In the genomic region with DNA sequence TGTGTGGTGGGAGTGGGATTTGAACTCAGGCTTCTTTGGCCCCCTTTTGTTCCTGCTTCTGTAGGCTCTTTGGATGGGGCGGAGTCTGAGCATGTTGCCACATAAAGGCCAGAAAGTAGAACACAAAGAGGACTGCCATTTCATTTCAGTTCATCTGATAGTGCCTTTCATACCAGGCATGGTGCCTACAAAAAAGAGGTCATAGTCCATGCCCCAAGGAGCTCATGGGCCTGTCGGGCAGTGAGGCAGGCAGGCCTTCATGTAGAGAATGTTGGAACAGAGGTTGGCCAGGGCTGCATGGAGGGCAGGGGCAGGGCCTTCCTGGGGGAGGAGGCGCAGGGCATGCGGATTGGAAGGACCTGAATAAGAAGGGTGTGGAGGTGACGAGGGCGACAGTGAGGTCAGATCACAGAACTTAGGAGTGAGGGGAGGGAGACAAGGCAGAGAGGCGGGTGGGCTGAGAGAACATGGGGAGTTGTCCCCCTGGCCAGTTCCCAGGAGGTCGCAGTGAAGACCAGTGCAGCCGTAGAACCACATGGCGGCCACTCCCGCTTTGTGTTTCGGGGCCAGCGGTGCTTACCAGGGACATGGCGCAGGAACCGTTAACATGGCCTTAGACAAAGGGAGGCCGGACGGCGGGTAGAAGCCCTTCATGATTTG, we compare ENCODE assay signal across 1 cellular context.
TF ChIP-seq lines count a peak whose summit lies in the region.

No MANE protein-coding gene starts in this region.

TF ChIP-seq in WTC11, 78 proteins besides CTCF, POLR2A, EP300 and RAD21 (continued from another document):
- TF ChIP-seq, protein P1, sequence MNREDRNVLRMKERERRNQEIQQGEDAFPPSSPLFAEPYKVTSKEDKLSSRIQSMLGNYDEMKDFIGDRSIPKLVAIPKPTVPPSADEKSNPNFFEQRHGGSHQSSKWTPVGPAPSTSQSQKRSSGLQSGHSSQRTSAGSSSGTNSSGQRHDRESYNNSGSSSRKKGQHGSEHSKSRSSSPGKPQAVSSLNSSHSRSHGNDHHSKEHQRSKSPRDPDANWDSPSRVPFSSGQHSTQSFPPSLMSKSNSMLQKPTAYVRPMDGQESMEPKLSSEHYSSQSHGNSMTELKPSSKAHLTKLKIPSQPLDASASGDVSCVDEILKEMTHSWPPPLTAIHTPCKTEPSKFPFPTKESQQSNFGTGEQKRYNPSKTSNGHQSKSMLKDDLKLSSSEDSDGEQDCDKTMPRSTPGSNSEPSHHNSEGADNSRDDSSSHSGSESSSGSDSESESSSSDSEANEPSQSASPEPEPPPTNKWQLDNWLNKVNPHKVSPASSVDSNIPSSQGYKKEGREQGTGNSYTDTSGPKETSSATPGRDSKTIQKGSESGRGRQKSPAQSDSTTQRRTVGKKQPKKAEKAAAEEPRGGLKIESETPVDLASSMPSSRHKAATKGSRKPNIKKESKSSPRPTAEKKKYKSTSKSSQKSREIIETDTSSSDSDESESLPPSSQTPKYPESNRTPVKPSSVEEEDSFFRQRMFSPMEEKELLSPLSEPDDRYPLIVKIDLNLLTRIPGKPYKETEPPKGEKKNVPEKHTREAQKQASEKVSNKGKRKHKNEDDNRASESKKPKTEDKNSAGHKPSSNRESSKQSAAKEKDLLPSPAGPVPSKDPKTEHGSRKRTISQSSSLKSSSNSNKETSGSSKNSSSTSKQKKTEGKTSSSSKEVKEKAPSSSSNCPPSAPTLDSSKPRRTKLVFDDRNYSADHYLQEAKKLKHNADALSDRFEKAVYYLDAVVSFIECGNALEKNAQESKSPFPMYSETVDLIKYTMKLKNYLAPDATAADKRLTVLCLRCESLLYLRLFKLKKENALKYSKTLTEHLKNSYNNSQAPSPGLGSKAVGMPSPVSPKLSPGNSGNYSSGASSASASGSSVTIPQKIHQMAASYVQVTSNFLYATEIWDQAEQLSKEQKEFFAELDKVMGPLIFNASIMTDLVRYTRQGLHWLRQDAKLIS (CRISPR knock-in tag; IDR thresholded peaks at IDR 0.05; ENCODE audit: borderline replicate concordance): no peak
- TF ChIP-seq ZNF317 (CRISPR knock-in tag; IDR thresholded peaks at IDR 0.05; ENCODE audit: borderline replicate concordance, low read depth) (no peak), ELF4 (CRISPR knock-in tag; IDR thresholded peaks at IDR 0.05; ENCODE audit: low read depth) (no peak), FOXJ3 (CRISPR knock-in tag; IDR thresholded peaks at IDR 0.05; ENCODE audit: borderline replicate concordance) (no peak), KAT7 (CRISPR knock-in tag; IDR thresholded peaks at IDR 0.05; ENCODE audit: borderline replicate concordance) (no peak), ZNF263 (CRISPR knock-in tag; IDR thresholded peaks at IDR 0.05; ENCODE audit: low read depth) (no peak), MXD4 (CRISPR knock-in tag; IDR thresholded peaks at IDR 0.05; ENCODE audit: borderline replicate concordance) (no peak), CBFB (CRISPR knock-in tag; IDR thresholded peaks at IDR 0.05; ENCODE audit: low read depth) (no peak), TCF7 (CRISPR knock-in tag; IDR thresholded peaks at IDR 0.05; ENCODE audit: low read depth) (no peak), PRRX2 (CRISPR knock-in tag; IDR thresholded peaks at IDR 0.05) (no peak), HMGA2 (CRISPR knock-in tag; IDR thresholded peaks at IDR 0.05) (no peak), ATF1 (CRISPR knock-in tag; IDR thresholded peaks at IDR 0.05) (no peak), NR1H2 (CRISPR knock-in tag; IDR thresholded peaks at IDR 0.05) (no peak), ZNF232 (CRISPR knock-in tag; IDR thresholded peaks at IDR 0.05) (no peak)
- TF ChIP-seq, protein P2, sequence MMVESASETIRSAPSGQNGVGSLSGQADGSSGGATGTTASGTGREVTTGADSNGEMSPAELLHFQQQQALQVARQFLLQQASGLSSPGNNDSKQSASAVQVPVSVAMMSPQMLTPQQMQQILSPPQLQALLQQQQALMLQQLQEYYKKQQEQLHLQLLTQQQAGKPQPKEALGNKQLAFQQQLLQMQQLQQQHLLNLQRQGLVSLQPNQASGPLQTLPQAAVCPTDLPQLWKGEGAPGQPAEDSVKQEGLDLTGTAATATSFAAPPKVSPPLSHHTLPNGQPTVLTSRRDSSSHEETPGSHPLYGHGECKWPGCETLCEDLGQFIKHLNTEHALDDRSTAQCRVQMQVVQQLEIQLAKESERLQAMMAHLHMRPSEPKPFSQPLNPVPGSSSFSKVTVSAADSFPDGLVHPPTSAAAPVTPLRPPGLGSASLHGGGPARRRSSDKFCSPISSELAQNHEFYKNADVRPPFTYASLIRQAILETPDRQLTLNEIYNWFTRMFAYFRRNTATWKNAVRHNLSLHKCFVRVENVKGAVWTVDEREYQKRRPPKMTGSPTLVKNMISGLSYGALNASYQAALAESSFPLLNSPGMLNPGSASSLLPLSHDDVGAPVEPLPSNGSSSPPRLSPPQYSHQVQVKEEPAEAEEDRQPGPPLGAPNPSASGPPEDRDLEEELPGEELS (CRISPR knock-in tag; IDR thresholded peaks at IDR 0.05): no peak
- TF ChIP-seq, protein P3, sequence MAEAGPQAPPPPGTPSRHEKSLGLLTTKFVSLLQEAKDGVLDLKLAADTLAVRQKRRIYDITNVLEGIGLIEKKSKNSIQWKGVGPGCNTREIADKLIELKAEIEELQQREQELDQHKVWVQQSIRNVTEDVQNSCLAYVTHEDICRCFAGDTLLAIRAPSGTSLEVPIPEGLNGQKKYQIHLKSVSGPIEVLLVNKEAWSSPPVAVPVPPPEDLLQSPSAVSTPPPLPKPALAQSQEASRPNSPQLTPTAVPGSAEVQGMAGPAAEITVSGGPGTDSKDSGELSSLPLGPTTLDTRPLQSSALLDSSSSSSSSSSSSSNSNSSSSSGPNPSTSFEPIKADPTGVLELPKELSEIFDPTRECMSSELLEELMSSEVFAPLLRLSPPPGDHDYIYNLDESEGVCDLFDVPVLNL (CRISPR knock-in tag; IDR thresholded peaks at IDR 0.05; ENCODE audit: borderline replicate concordance, low read depth): no peak
- TF ChIP-seq, protein P4, sequence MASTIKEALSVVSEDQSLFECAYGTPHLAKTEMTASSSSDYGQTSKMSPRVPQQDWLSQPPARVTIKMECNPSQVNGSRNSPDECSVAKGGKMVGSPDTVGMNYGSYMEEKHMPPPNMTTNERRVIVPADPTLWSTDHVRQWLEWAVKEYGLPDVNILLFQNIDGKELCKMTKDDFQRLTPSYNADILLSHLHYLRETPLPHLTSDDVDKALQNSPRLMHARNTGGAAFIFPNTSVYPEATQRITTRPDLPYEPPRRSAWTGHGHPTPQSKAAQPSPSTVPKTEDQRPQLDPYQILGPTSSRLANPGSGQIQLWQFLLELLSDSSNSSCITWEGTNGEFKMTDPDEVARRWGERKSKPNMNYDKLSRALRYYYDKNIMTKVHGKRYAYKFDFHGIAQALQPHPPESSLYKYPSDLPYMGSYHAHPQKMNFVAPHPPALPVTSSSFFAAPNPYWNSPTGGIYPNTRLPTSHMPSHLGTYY (CRISPR knock-in tag; IDR thresholded peaks at IDR 0.05): no peak
- TF ChIP-seq, protein P5, sequence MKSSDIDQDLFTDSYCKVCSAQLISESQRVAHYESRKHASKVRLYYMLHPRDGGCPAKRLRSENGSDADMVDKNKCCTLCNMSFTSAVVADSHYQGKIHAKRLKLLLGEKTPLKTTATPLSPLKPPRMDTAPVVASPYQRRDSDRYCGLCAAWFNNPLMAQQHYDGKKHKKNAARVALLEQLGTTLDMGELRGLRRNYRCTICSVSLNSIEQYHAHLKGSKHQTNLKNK (CRISPR knock-in tag; IDR thresholded peaks at IDR 0.05): no peak
